ENCODE assay signal across 8 cellular contexts in genomic region chr15:68843425-68844311, GRCh38. TPM values are rescaled to one million over a fixed set of nuclear protein-coding genes. Genes with fewer than 3 reads are reported as not detected.
DNase-seq lines count a peak whose midpoint lies in the region; ATAC-seq and TF ChIP-seq lines count a peak whose summit lies in the region.

No MANE protein-coding gene starts in this region.

- H3K27ac ChIP-seq in SK-N-MC (no peak overlapping the region), vagina (no peak overlapping the region), SJCRH30 (no peak overlapping the region)

- peak overlapping the region; percentile 65 for H3K9ac ChIP-seq in SK-N-MC (ENCODE audit: insufficient read length)

- H3K36me3 Mint-ChIP-seq in dendritic cell treated with granulocyte-macrophage colony-stimulating factor and Interleukin-4, amounts not matched to agents 40 ng/mL and 50 ng/mL, for 4 days (ENCODE audit: low read depth) = no peaks in the 10 kb centered on the region
- H3K36me3 Mint-ChIP-seq in mesothelial cell of epicardium = no peaks in the 10 kb centered on the region

- peak overlapping the region; percentile 75 for H3K4me3 Mint-ChIP-seq in dendritic cell treated with granulocyte-macrophage colony-stimulating factor and Interleukin-4, amounts not matched to agents 40 ng/mL and 50 ng/mL, for 4 days
- peak overlapping the region; percentile 68 for H3K4me3 Mint-ChIP-seq in mesothelial cell of epicardium

- no peak for ATAC-seq in HG02642 (IDR thresholded peaks at IDR 0.05; ENCODE audit: poor library complexity, unreplicated experiment)

- H3K36me3 ChIP-seq in SK-N-MC (ENCODE audit: insufficient read depth, low read length) = no peaks in the 10 kb centered on the region
- no peaks in the 10 kb centered on the region for H3K36me3 ChIP-seq in vagina
- H3K36me3 ChIP-seq in SJCRH30 = no peaks in the 10 kb centered on the region

- peaks cover 60% of the 10 kb centered on the region for H3K27me3 Mint-ChIP-seq in dendritic cell treated with granulocyte-macrophage colony-stimulating factor and Interleukin-4, amounts not matched to agents 40 ng/mL and 50 ng/mL, for 4 days
- peaks cover 67% of the 10 kb centered on the region for H3K27me3 Mint-ChIP-seq in mesothelial cell of epicardium (ENCODE audit: low read depth)

- H3K4me1 ChIP-seq in vagina = no peaks in the 10 kb centered on the region
- H3K4me1 ChIP-seq in SJCRH30 = no peaks in the 10 kb centered on the region

- TF ChIP-seq POLR2A in vagina (IDR thresholded peaks at IDR 0.05) = no peak

- intact Hi-C loops in dendritic cell treated with granulocyte-macrophage colony-stimulating factor and Interleukin-4, amounts not matched to agents 40 ng/mL and 50 ng/mL, for 4 days (cut with micrococcal nuclease) = no loop called here
- intact Hi-C loops in vagina (cut with DNase I) = no loop called here

- peaks cover 3% of the 10 kb centered on the region for H3K27me3 ChIP-seq in vagina
- H3K27me3 ChIP-seq in SJCRH30 = 0 out of 2 replicates have a peak, but pooled peaks cover 2% of the 10 kb centered on the region

- H3K4me3 ChIP-seq in SK-N-MC (peak overlapping the region; percentile 87), vagina (peak overlapping the region; percentile 18 to 21), SJCRH30 (no peak overlapping the region)

- TF ChIP-seq CTCF in mesothelial cell of epicardium (IDR thresholded peaks at IDR 0.05; ENCODE audit: unreplicated experiment) (no peak), vagina (IDR thresholded peaks at IDR 0.05) (no peak)

- peaks cover 6% of the 10 kb centered on the region for H3K4me1 Mint-ChIP-seq in dendritic cell treated with granulocyte-macrophage colony-stimulating factor and Interleukin-4, amounts not matched to agents 40 ng/mL and 50 ng/mL, for 4 days (ENCODE audit: low read depth)
- H3K4me1 Mint-ChIP-seq in mesothelial cell of epicardium = peaks cover 12% of the 10 kb centered on the region

- H3K9me3 ChIP-seq in SK-N-MC (ENCODE audit: low read depth, low read length) (no peaks in the 10 kb centered on the region), vagina (no peaks in the 10 kb centered on the region), SJCRH30 (replicated peaks) (no peaks in the 10 kb centered on the region)

- H3K27ac Mint-ChIP-seq in dendritic cell treated with granulocyte-macrophage colony-stimulating factor and Interleukin-4, amounts not matched to agents 40 ng/mL and 50 ng/mL, for 4 days = no peak overlapping the region
- H3K27ac Mint-ChIP-seq in mesothelial cell of epicardium = peak overlapping the region; percentile 30

- no peaks in the 10 kb centered on the region for H3K9me3 Mint-ChIP-seq in dendritic cell treated with granulocyte-macrophage colony-stimulating factor and Interleukin-4, amounts not matched to agents 40 ng/mL and 50 ng/mL, for 4 days
- H3K9me3 Mint-ChIP-seq in mesothelial cell of epicardium = peaks cover 4% of the 10 kb centered on the region

- peak; percentile 6 for DNase-seq in HCEC 1CT
- DNase-seq in SK-N-MC (ENCODE audit: low read depth, low spot score) = no peak
- no peak for DNase-seq in mesothelial cell of epicardium (ENCODE audit: low spot score in 2 of 2, unreplicated experiment in 2 of 2)
- no peak for DNase-seq in vagina (ENCODE audit: extremely low spot score in 2 of 2)
- no peak for DNase-seq in NCI-H2029 (lab: John Stamatoyannopoulos, UW)
- no peak for DNase-seq in SJCRH30

RNA-seq across cellular contexts. Expression of gene ANP32A, which starts 23.0 kb away (rescaled TPM):
- 179 to 188 TPM (median 183 TPM) in 3 replicates for total RNA-seq in mesothelial cell of epicardium
- 55.2 TPM for total RNA-seq in vagina
- 246 and 273 TPM in 2 replicates for total RNA-seq in SJCRH30 (2014; rRNA removed; shearing (Covaris generic))
